Comparison of ENCODE assay signal across 29 cellular contexts in genomic region chr1:244219802-244220201, GRCh38.
"Had no signal": no experiment of that assay in that cellular context is flagged by ENCODE, and none has a peak within 500 bp of the region (broad histone marks: within the 10 kb centered on the region; RNA-seq: fewer than 3 reads in every experiment).

No MANE protein-coding gene starts in this region.

- H3K9ac ChIP-seq: parathyroid adenoma had no signal

- H3K4me1 Mint-ChIP-seq: naive thymus-derived CD8-positive, alpha-beta T cell had no signal

- H3K27me3 Mint-ChIP-seq: stimulated activated naive CD8-positive, alpha-beta T cell treated with anti-CD3 and anti-CD28 coated beads, Interleukin-15, Interleukin-2, amounts not matched to agents 100 ng/mL and 50 ng/mL, for 24 hours had no signal

- FAIRE-seq: small intestine, urothelium cell line had no signal

- H2AFZ ChIP-seq: parathyroid adenoma had no signal

- H3K9me3 Mint-ChIP-seq: stimulated activated naive CD8-positive, alpha-beta T cell treated with anti-CD3 and anti-CD28 coated beads, Interleukin-15, Interleukin-2, amounts not matched to agents 100 ng/mL and 50 ng/mL, for 24 hours had no signal

- ATAC-seq: naive thymus-derived CD8-positive, alpha-beta T cell; psoas muscle; right cardiac atrium; right lobe of liver; stimulated activated memory B cell treated with anti-CD40 and anti-IgM and Interleukin-4, amounts not matched to agents 10 μg/mL and 1 μg/mL and 100 μg/mL, for 72 hours had no signal

- H3K79me2 ChIP-seq: parathyroid adenoma had no signal

- H3K27ac ChIP-seq: ovary, parathyroid adenoma, psoas muscle, right lobe of liver, sigmoid colon, stomach, thoracic aorta, thyroid gland, tibial nerve, upper lobe of left lung, vagina had no signal

- H3K4me1 ChIP-seq: parathyroid adenoma, right lobe of liver, stomach, thyroid gland, upper lobe of left lung, vagina had no signal

- H3K9me3 ChIP-seq: ovary, psoas muscle, right lobe of liver, sigmoid colon, stomach, thoracic aorta, thyroid gland, tibial nerve, upper lobe of left lung, vagina had no signal

- H3K27ac Mint-ChIP-seq: naive thymus-derived CD8-positive, alpha-beta T cell; nephron progenitor cell; progenitor cell of endocrine pancreas; stimulated activated memory B cell treated with anti-CD40 and anti-IgM and Interleukin-4, amounts not matched to agents 10 μg/mL and 1 μg/mL and 100 μg/mL, for 72 hours; stimulated activated naive CD8-positive, alpha-beta T cell treated with anti-CD3 and anti-CD28 coated beads, Interleukin-15, Interleukin-2, amounts not matched to agents 100 ng/mL and 50 ng/mL, for 24 hours had no signal

- H3K36me3 ChIP-seq: ovary, right lobe of liver, sigmoid colon, stomach, thoracic aorta, thyroid gland, tibial nerve, upper lobe of left lung, vagina had no signal

- DNase-seq: naive B cell; naive thymus-derived CD8-positive, alpha-beta T cell; nephron progenitor cell; occipital lobe; ovary; psoas muscle; right cardiac atrium; sigmoid colon; small intestine; stimulated activated CD4-positive, alpha-beta T cell treated with anti-CD3 and anti-CD28 coated beads, Interleukin-15, amount 100 ng/mL, for 24 hours; stimulated activated CD4-positive, alpha-beta T cell treated with anti-CD3 and anti-CD28 coated beads, Interleukin-2, amount 100 ng/mL, for 24 hours; stimulated activated CD4-positive, alpha-beta T cell treated with anti-CD3 and anti-CD28 coated beads, Interleukin-2, amount 100 ng/mL, for 48 hours; stimulated activated CD4-positive, alpha-beta T cell treated with anti-CD3 and anti-CD28 coated beads, Interleukin-4, amount 100 ng/mL, for 4 hours; stimulated activated CD8-positive, alpha-beta memory T cell treated with anti-CD3 and anti-CD28 coated beads, Interleukin-4, amount 100 ng/mL, for 48 hours; stimulated activated naive CD4-positive, alpha-beta T cell treated with Interleukin-2 at 50 U/mL for 16 hours; stomach; thyroid gland; trophoblast cell; upper lobe of left lung had no signal

- H3K4me3 Mint-ChIP-seq: naive B cell; naive thymus-derived CD8-positive, alpha-beta T cell; nephron progenitor cell; neural crest cell; stimulated activated memory B cell treated with anti-CD40 and anti-IgM and Interleukin-4, amounts not matched to agents 10 μg/mL and 1 μg/mL and 100 μg/mL, for 72 hours; stimulated activated naive CD8-positive, alpha-beta T cell treated with anti-CD3 and anti-CD28 coated beads, Interleukin-15, Interleukin-2, amounts not matched to agents 100 ng/mL and 50 ng/mL, for 24 hours had no signal

- H3K4me3 ChIP-seq: ovary, psoas muscle, right lobe of liver, sigmoid colon, stomach, thoracic aorta, thyroid gland, tibial nerve, upper lobe of left lung, vagina had no signal

- H3K27me3 ChIP-seq: ovary, right lobe of liver, sigmoid colon, stomach, thyroid gland, tibial nerve, upper lobe of left lung, vagina had no signal
